21 cellular contexts compared by ENCODE assay signal in the genomic region with DNA sequence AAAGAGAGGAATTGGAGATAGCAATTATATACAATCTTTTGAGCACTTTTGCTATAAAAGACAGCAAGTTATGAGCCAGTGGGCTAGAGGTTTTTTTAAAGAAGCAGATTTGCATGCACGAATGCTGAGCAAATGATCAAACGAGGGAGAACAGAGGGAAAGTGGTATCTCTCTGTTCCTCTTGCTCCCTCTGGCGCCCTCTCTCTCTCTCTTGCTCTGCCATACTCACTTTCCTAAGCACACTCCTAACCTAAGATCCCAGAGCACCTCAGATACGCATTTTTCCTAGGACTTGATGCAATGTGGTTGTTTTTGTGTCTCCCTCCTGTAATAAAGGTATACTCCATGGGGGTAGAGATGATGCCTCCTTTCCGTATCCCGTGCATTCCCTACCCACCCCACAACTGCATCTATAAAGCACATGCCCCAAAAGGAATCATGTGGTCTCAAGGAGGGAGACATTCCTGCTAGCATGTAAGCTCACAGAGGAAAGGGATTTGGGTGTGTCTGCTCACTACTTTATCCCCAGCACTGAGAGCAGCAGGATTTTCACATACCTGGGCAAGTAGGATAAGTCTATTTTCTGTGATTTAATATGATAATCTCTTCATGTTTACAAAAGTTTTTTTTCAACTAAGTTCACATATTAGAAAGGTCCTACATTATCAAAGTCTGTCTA.
A peak's percentile ranks its signal among the peaks of the same experiment; 100 is the strongest.
DNase-seq lines count a peak whose midpoint lies in the region; ATAC-seq and TF ChIP-seq lines count a peak whose summit lies in the region.
"Had no signal": no experiment of that assay in that cellular context is flagged by ENCODE, and none has a peak within 500 bp of the region (broad histone marks: within the 10 kb centered on the region; RNA-seq: fewer than 3 reads in every experiment).

No MANE protein-coding gene starts in this region.

- H3K9me3 ChIP-seq in neural progenitor cell (ENCODE audit: low read depth) = no peaks in the 10 kb centered on the region
- H3K9me3 ChIP-seq: psoas muscle had no signal

- H3K4me2 ChIP-seq in neural progenitor cell = no peak overlapping the region

- no peaks in the 10 kb centered on the region for H3K27me3 Mint-ChIP-seq in neural progenitor cell (ENCODE audit: insufficient read depth, low read depth)
- H3K27me3 Mint-ChIP-seq in activated T-cell treated with anti-CD3 and anti-CD28 coated beads, Interleukin-2, amount 50 U/mL, for 4 hours (ENCODE audit: low read depth) = no peaks in the 10 kb centered on the region
- H3K27me3 Mint-ChIP-seq: brain; effector memory CD8-positive, alpha-beta T cell; naive B cell had no signal

- H3K27ac Mint-ChIP-seq in neural progenitor cell = no peak overlapping the region
- H3K27ac Mint-ChIP-seq: brain; effector memory CD8-positive, alpha-beta T cell had no signal

- no peaks in the 10 kb centered on the region for H4K20me1 ChIP-seq in neural progenitor cell (ENCODE audit: low read depth)

- no peaks in the 10 kb centered on the region for H3K36me3 Mint-ChIP-seq in neural progenitor cell
- H3K36me3 Mint-ChIP-seq in activated T-cell treated with anti-CD3 and anti-CD28 coated beads, Interleukin-2, amount 50 U/mL, for 4 hours (ENCODE audit: insufficient read depth) = peaks cover 32% of the 10 kb centered on the region
- H3K36me3 Mint-ChIP-seq: brain had no signal

- TF ChIP-seq CTCF in C4-2B (conservative IDR thresholded peaks at IDR 0.05) = peak; percentile 43
- peak; percentile 18; the same call in 1 of the 2 replicates for TF ChIP-seq CTCF in LNCaP clone FGC (IDR thresholded peaks at IDR 0.05; ENCODE audit: control insufficient read depth, extremely low read depth, insufficient read depth)
- peak; percentile 33 for TF ChIP-seq CTCF in neural progenitor cell (IDR thresholded peaks at IDR 0.05)
- no peak for TF ChIP-seq CTCF in GM13976 (IDR thresholded peaks at IDR 0.05; ENCODE audit: borderline replicate concordance, control extremely low read depth, extremely low read depth, insufficient read depth, missing control alignments)

- in situ Hi-C loops in GM13976 (cut with MboI; ENCODE audit: low sequenced_read_pairs, unreplicated experiment) = no loop called here

- DNase-seq in LNCaP clone FGC (ENCODE audit: low read depth) (no peak), cerebellar cortex (ENCODE audit: low spot score) (peak; percentile 27), neural progenitor cell (ENCODE audit: low spot score) (peak; percentile 10), HuH-7.5 (ENCODE audit: low spot score) (no peak), GM13976 (ENCODE audit: low spot score) (no peak), NCI-H1105 treated with DMSO at 0.1 percent for 48 hours (lab: John Stamatoyannopoulos, UW) (no peak)
- DNase-seq in activated T-cell treated with anti-CD3 and anti-CD28 coated beads, Interleukin-2, amount 50 U/mL, for 4 hours = no peak
- DNase-seq: activated CD8-positive, alpha-beta memory T cell treated with anti-CD3 and anti-CD28 coated beads for 24 hours; activated gamma-delta T cell; effector memory CD8-positive, alpha-beta T cell; GF-D8; GM23248; Karpas-422; naive B cell; NCI-H187; NCI-H748 treated with DMSO at 0.1 percent for 48 hours; psoas muscle; stimulated activated CD4-positive, alpha-beta T cell treated with anti-CD3 and anti-CD28 coated beads, Interleukin-1b, Interleukin-23, amount 100 ng/mL, for 48 hours; trophoblast cell had no signal

- H3K27ac ChIP-seq in C4-2B (no peak overlapping the region), neural progenitor cell (no peak overlapping the region)
- H3K27ac ChIP-seq: GM23248, psoas muscle had no signal

- H2AFZ ChIP-seq in neural progenitor cell (replicated peaks) = no peak overlapping the region
- H2AFZ ChIP-seq: GM23248 had no signal

- H3K4me3 ChIP-seq in LNCaP clone FGC (ENCODE audit: low read depth, low read length) = no peak overlapping the region
- no peak overlapping the region for H3K4me3 ChIP-seq in neural progenitor cell
- H3K4me3 ChIP-seq: GM23248, psoas muscle had no signal

- H3K9ac ChIP-seq in neural progenitor cell = no peak overlapping the region
- H3K9ac ChIP-seq: GM23248 had no signal

- H3K4me3 Mint-ChIP-seq in neural progenitor cell = no peak overlapping the region
- no peak overlapping the region for H3K4me3 Mint-ChIP-seq in activated T-cell treated with anti-CD3 and anti-CD28 coated beads, Interleukin-2, amount 50 U/mL, for 4 hours
- H3K4me3 Mint-ChIP-seq: brain; effector memory CD8-positive, alpha-beta T cell had no signal

- no peaks in the 10 kb centered on the region for H3K4me1 ChIP-seq in neural progenitor cell
- H3K4me1 ChIP-seq: psoas muscle had no signal

- H3K4me1 Mint-ChIP-seq in neural progenitor cell = no peaks in the 10 kb centered on the region
- no peaks in the 10 kb centered on the region for H3K4me1 Mint-ChIP-seq in activated T-cell treated with anti-CD3 and anti-CD28 coated beads, Interleukin-2, amount 50 U/mL, for 4 hours (ENCODE audit: low read depth)

- H3K9me3 Mint-ChIP-seq in neural progenitor cell = no peaks in the 10 kb centered on the region
- H3K9me3 Mint-ChIP-seq in activated T-cell treated with anti-CD3 and anti-CD28 coated beads, Interleukin-2, amount 50 U/mL, for 4 hours = no peaks in the 10 kb centered on the region
- H3K9me3 Mint-ChIP-seq: brain; effector memory CD8-positive, alpha-beta T cell; naive B cell had no signal

- no peak for ATAC-seq in activated T-cell treated with anti-CD3 and anti-CD28 coated beads, Interleukin-2, amount 50 U/mL, for 4 hours
- ATAC-seq: effector memory CD8-positive, alpha-beta T cell; psoas muscle had no signal

- H3K79me2 ChIP-seq in neural progenitor cell (ENCODE audit: low read depth) = no peaks in the 10 kb centered on the region

- H3K27me3 ChIP-seq in neural progenitor cell = no peaks in the 10 kb centered on the region

- no peaks in the 10 kb centered on the region for H3F3A ChIP-seq in neural progenitor cell (ENCODE audit: low read depth)

- H3K36me3 ChIP-seq in neural progenitor cell = no peaks in the 10 kb centered on the region

Comparison
In these comparisons a context has a peak if more than half of its experiments do, and no peak if none do; other contexts are left out.
1. DNase-seq: peak in cerebellar cortex (single experiment) and neural progenitor cell (single experiment); none in LNCaP clone FGC (single experiment), HuH-7.5 (single experiment), activated T-cell treated with anti-CD3 and anti-CD28 coated beads, Interleukin-2, amount 50 U/mL, for 4 hours (single experiment), GM13976 (single experiment) and NCI-H1105 treated with DMSO at 0.1 percent for 48 hours (single experiment).